9 cellular contexts compared by ENCODE assay signal in genomic region chr6:99282479-99283062, GRCh38.
A peak's percentile ranks its signal among the peaks of the same experiment; 100 is the strongest.
DNase-seq lines count a peak whose midpoint lies in the region; ATAC-seq, FAIRE-seq and TF ChIP-seq lines count a peak whose summit lies in the region.
"Had no signal": no experiment of that assay in that cellular context is flagged by ENCODE, and none has a peak within 500 bp of the region (broad histone marks: within the 10 kb centered on the region; RNA-seq: fewer than 3 reads in every experiment).

No MANE protein-coding gene starts in this region.

- DNase-seq in heart right ventricle, result no peak
- DNase-seq in Right ventricle myocardium inferior (ENCODE audit: missing footprints), result no peak
- peak; percentile 3 for DNase-seq in NCI-H2227 (lab: John Stamatoyannopoulos, UW; ENCODE audit: unreplicated experiment)
- no peak for DNase-seq in H1 (ENCODE audit: low read depth in 1 of 2, low spot score in 2 of 2)
- DNase-seq in upper lobe of right lung, result no peak
- no peak for DNase-seq in thyroid gland
- DNase-seq: naive thymus-derived CD8-positive, alpha-beta T cell had no signal

- H3K9ac ChIP-seq in H1 (replicated peaks in 1 of 4; ENCODE audit: extremely low read depth in 1 of 4, low read depth in 3 of 4, low read length in 3 of 4), result no peak overlapping the region

- no peak overlapping the region for H4K5ac ChIP-seq in H1 (ENCODE audit: insufficient read length, low read depth, low read length)

- H4K8ac ChIP-seq in H1 (ENCODE audit: extremely low read depth, insufficient read depth, low read length), result no peak overlapping the region

- H2BK120ac ChIP-seq in H1 (replicated peaks; ENCODE audit: low read depth, low read length), result no peak overlapping the region

- no peak overlapping the region for H2BK15ac ChIP-seq in H1 (ENCODE audit: low read length)

- H3K4ac ChIP-seq in H1 (replicated peaks; ENCODE audit: insufficient read length, low read depth, low read length), result no peak overlapping the region

- H2BK20ac ChIP-seq in H1 (ENCODE audit: low read length), result no peak overlapping the region

- ATAC-seq in heart right ventricle (no peak), Right ventricle myocardium inferior (no peak), upper lobe of right lung (no peak), HG02759 (IDR thresholded peaks at IDR 0.05; ENCODE audit: unreplicated experiment) (no peak), GM21576 (IDR thresholded peaks at IDR 0.05; ENCODE audit: unreplicated experiment) (no peak)
- ATAC-seq: naive thymus-derived CD8-positive, alpha-beta T cell had no signal

- no peak overlapping the region for H2AK5ac ChIP-seq in H1 (ENCODE audit: low read depth, low read length)

- no peak overlapping the region for H3K14ac ChIP-seq in H1 (ENCODE audit: insufficient read length)

- H3K27me3 ChIP-seq in heart right ventricle (no peaks in the 10 kb centered on the region), H1 (replicated peaks in 1 of 4; ENCODE audit: control insufficient read depth in 3 of 4, extremely low read depth in 1 of 4, insufficient read depth in 3 of 4, low read length in 3 of 4) (no peaks in the 10 kb centered on the region), upper lobe of right lung (no peaks in the 10 kb centered on the region), thyroid gland (no peaks in the 10 kb centered on the region)

- peak; percentile 44 to 51 for TF ChIP-seq RAD21 in H1 (IDR thresholded peaks at IDR 0.05 in 1 of 2, conservative IDR thresholded peaks at IDR 0.05 in 1 of 2; ENCODE audit: low read depth in 2 of 2, low read length in 2 of 2)

- H3K9me3 ChIP-seq in heart right ventricle (no peaks in the 10 kb centered on the region), H1 (ENCODE audit: insufficient read depth in 2 of 2, low read depth in 1 of 2, low read length in 1 of 2) (no peaks in the 10 kb centered on the region), upper lobe of right lung (no peaks in the 10 kb centered on the region), thyroid gland (no peaks in the 10 kb centered on the region)

- peak in 6 of 9 donors; percentile 25 to 46 (median 36) for TF ChIP-seq CTCF in heart right ventricle (IDR thresholded peaks at IDR 0.05)
- peak in 1 of 3 experiments; percentile 45; a peak in 2 of 4 replicates for TF ChIP-seq CTCF in H1 (IDR thresholded peaks at IDR 0.05; ENCODE audit: control extremely low read depth in 1 of 3, insufficient read depth in 1 of 3, low read depth in 1 of 3, low read length in 3 of 3)
- peak; percentile 34 for TF ChIP-seq CTCF in upper lobe of right lung (IDR thresholded peaks at IDR 0.05)
- peak in 3 of 6 experiments; percentile 41 to 53 (median 50) for TF ChIP-seq CTCF in thyroid gland (IDR thresholded peaks at IDR 0.05)

- H3K56ac ChIP-seq in H1 (replicated peaks; ENCODE audit: insufficient read length, low read depth, low read length), result no peak overlapping the region

- TF ChIP-seq EP300 in H1 (IDR thresholded peaks at IDR 0.05; ENCODE audit: borderline replicate concordance in 1 of 2, low read depth in 2 of 2, low read length in 2 of 2), result no peak

- intact Hi-C loops in heart right ventricle (cut with DNase I), result no loop called here
- intact Hi-C loops in Right ventricle myocardium inferior (cut with DNase I), result no loop called here
- intact Hi-C loops in upper lobe of right lung (cut with DNase I), result no loop called here
- intact Hi-C loops in thyroid gland (cut with DNase I), result no loop called here

- no peaks in the 10 kb centered on the region for H3K36me3 ChIP-seq in heart right ventricle
- H3K36me3 ChIP-seq in H1 (ENCODE audit: control insufficient read depth in 2 of 4, insufficient read depth in 4 of 4, low read length in 3 of 4), result peaks cover 0 to 6% (median 1%) of the 10 kb centered on the region in 4 experiments; a peak in 2 of 8 replicates
- no peaks in the 10 kb centered on the region for H3K36me3 ChIP-seq in upper lobe of right lung
- H3K36me3 ChIP-seq in thyroid gland, result no peaks in the 10 kb centered on the region

- H2BK12ac ChIP-seq in H1 (ENCODE audit: low read depth, low read length), result no peak overlapping the region

- peaks cover 0 to 3% of the 10 kb centered on the region in 2 experiments for H4K20me1 ChIP-seq in H1 (replicated peaks in 1 of 2; ENCODE audit: control insufficient read depth in 1 of 2, insufficient read depth in 2 of 2, low read length in 2 of 2)

- CTCF ChIA-PET in H1 (lab: Charles Lee; ENCODE audit: partially characterized antibody), result interaction anchor here (0.5 to 2.7 kb wide), 12 partner anchors 10 to 1611 kb away, joined by 3 to 11 read pairs (median 4); no protein-coding TSS in a partner anchor

- TF ChIP-seq POLR2A in H1 (IDR thresholded peaks at IDR 0.05; ENCODE audit: control extremely low read depth in 1 of 2, low read depth in 2 of 2, low read length in 2 of 2), result no peak
- TF ChIP-seq POLR2A in thyroid gland (IDR thresholded peaks at IDR 0.05), result no peak

- H3K79me1 ChIP-seq in H1 (ENCODE audit: low read depth, low read length), result no peaks in the 10 kb centered on the region

- no peak overlapping the region for H2BK5ac ChIP-seq in H1 (ENCODE audit: low read depth, low read length)

- no peak for FAIRE-seq in H1 (lab: Jason Lieb, UNC)

- H4K91ac ChIP-seq in H1 (replicated peaks; ENCODE audit: insufficient read length, low read length), result no peak overlapping the region

- no peak overlapping the region for H3K18ac ChIP-seq in H1 (ENCODE audit: extremely low read depth, low read length)

- H3K23ac ChIP-seq in H1 (ENCODE audit: insufficient read length), result no peak overlapping the region

- H3K23me2 ChIP-seq in H1 (ENCODE audit: low read depth, low read length), result no peaks in the 10 kb centered on the region

- 72 to 75% methylated on average over 4 of the region's 4 CpGs for WGBS in heart right ventricle, 2 donors
- 83% methylated on average over 4 of the region's 4 CpGs; no CpG with 5 or more reads in 1 of the 2 experiments for WGBS in H1 (ENCODE audit: extremely low coverage in 1 of 2, insufficient coverage in 1 of 2, insufficient read length in 1 of 2, insufficient replicate concordance in 2 of 2, low coverage in 1 of 2, low lambda C conversion rate in 2 of 2, missing lambda C conversion rate in 1 of 2), 2 experiments
- 67 to 72% methylated on average over 4 of the region's 4 CpGs for WGBS in thyroid gland, 2 donors

- POLR2A ChIA-PET in H1 (lab: Charles Lee; ENCODE audit: partially characterized antibody), result interaction anchor here (1.0 kb wide), 1 partner anchor 286 kb away, joined by 3 read pairs; no protein-coding TSS in a partner anchor

- H3K4me3 ChIP-seq in heart right ventricle (no peak overlapping the region), H1 (ENCODE audit: extremely low read depth in 1 of 4, insufficient read depth in 2 of 4, low read depth in 3 of 4, low read length in 4 of 4) (no peak overlapping the region), upper lobe of right lung (no peak overlapping the region), thyroid gland (replicated peaks in 1 of 3) (no peak overlapping the region)

- no peak overlapping the region for H2AFZ ChIP-seq in H1 (ENCODE audit: low read length)

- H3K4me2 ChIP-seq in H1 (ENCODE audit: insufficient read depth in 1 of 2, low read depth in 2 of 2, low read length in 2 of 2), result no peak overlapping the region

- H3K4me1 ChIP-seq in heart right ventricle (no peaks in the 10 kb centered on the region), H1 (replicated peaks in 1 of 4; ENCODE audit: control insufficient read depth in 3 of 4, insufficient read depth in 4 of 4, low read length in 3 of 4) (peaks cover 0 to 2% (median 0%) of the 10 kb centered on the region in 4 experiments; a peak in 1 of 7 replicates), upper lobe of right lung (no peaks in the 10 kb centered on the region), thyroid gland (no peaks in the 10 kb centered on the region)

- H3K27ac ChIP-seq in heart right ventricle (no peak overlapping the region), H1 (ENCODE audit: low read depth, low read length) (no peak overlapping the region), upper lobe of right lung (no peak overlapping the region), thyroid gland (no peak overlapping the region)

- H3K79me2 ChIP-seq in H1 (ENCODE audit: control insufficient read depth in 1 of 2, insufficient read depth in 2 of 2, low read length in 2 of 2), result no peaks in the 10 kb centered on the region

TF ChIP-seq in H1, 55 proteins besides CTCF, POLR2A, EP300 and RAD21 (continues in another document):
- no peak for TF ChIP-seq ATF3 (IDR thresholded peaks at IDR 0.05; ENCODE audit: insufficient read depth, low read depth, low read length)
- TF ChIP-seq CREB1 (IDR thresholded peaks at IDR 0.05), result no peak
- TF ChIP-seq CBX5 (IDR thresholded peaks at IDR 0.05; ENCODE audit: low read depth, low read length), result no peak
- TF ChIP-seq PHF8 (conservative IDR thresholded peaks at IDR 0.05; ENCODE audit: low read depth, low read length), result no peak
- TF ChIP-seq EZH2 (IDR thresholded peaks at IDR 0.05; ENCODE audit: low read depth, low read length, severe bottlenecking), result no peak
- TF ChIP-seq MAX (IDR thresholded peaks at IDR 0.05), result no peak
- no peak for TF ChIP-seq CBX8 (IDR thresholded peaks at IDR 0.05; ENCODE audit: borderline replicate concordance, low read depth, low read length)
- TF ChIP-seq CEBPB (IDR thresholded peaks at IDR 0.05; ENCODE audit: low read depth, low read length), result no peak
- no peak for TF ChIP-seq HDAC2 (IDR thresholded peaks at IDR 0.05; ENCODE audit: borderline replicate concordance in 1 of 2, low read depth in 2 of 2, low read length in 2 of 2)
- no peak for TF ChIP-seq POLR2AphosphoS5 (IDR thresholded peaks at IDR 0.05; ENCODE audit: low read depth, low read length)
- TF ChIP-seq TEAD4 (IDR thresholded peaks at IDR 0.05; ENCODE audit: low read depth, low read length), result no peak
- TF ChIP-seq CTBP2 (IDR thresholded peaks at IDR 0.05; ENCODE audit: borderline replicate concordance, insufficient read depth, insufficient read length, low read length), result no peak
- no peak for TF ChIP-seq BCL11A (IDR thresholded peaks at IDR 0.05; ENCODE audit: low read depth in 2 of 2, low read length in 2 of 2)
- TF ChIP-seq HDAC6 (IDR thresholded peaks at IDR 0.05; ENCODE audit: low read depth, low read length), result no peak
- no peak for TF ChIP-seq SIRT6 (IDR thresholded peaks at IDR 0.05; ENCODE audit: low read length)
- no peak for TF ChIP-seq CHD1 (IDR thresholded peaks at IDR 0.05; ENCODE audit: low read depth, low read length)
- no peak for TF ChIP-seq TCF12 (IDR thresholded peaks at IDR 0.05; ENCODE audit: low read depth, low read length)
- TF ChIP-seq SRF (IDR thresholded peaks at IDR 0.05; ENCODE audit: low read depth, low read length), result no peak
- TF ChIP-seq SAP30 (IDR thresholded peaks at IDR 0.05; ENCODE audit: insufficient read depth, insufficient replicate concordance, low read length), result no peak
